In genomic region chr1:228367798-228368791, GRCh38 we compare ENCODE assay signal across 11 cellular contexts. TPM values are rescaled to one million over a fixed set of nuclear protein-coding genes. Genes with fewer than 3 reads are reported as not detected.
DNase-seq lines count a peak whose midpoint lies in the region; ATAC-seq and TF ChIP-seq lines count a peak whose summit lies in the region.
"Had no signal": no experiment of that assay in that cellular context is flagged by ENCODE, and none has a peak within 500 bp of the region (broad histone marks: within the 10 kb centered on the region; RNA-seq: fewer than 3 reads in every experiment).

No MANE protein-coding gene starts in this region.

- peak overlapping the region; percentile 75 for H3K27ac Mint-ChIP-seq in endothelial cell (ENCODE audit: unreplicated experiment)
- peak overlapping the region in 1 of 2 donors; percentile 52 for H3K27ac Mint-ChIP-seq in effector memory CD8-positive, alpha-beta T cell
- H3K27ac Mint-ChIP-seq: stimulated activated naive CD8-positive, alpha-beta T cell treated with anti-CD3 and anti-CD28 coated beads, Interleukin-15, Interleukin-2, amounts not matched to agents 100 ng/mL and 50 ng/mL, for 24 hours had no signal

- H3K27me3 ChIP-seq in Karpas-422 (ENCODE audit: low read length) = no peaks in the 10 kb centered on the region

- H3K9ac ChIP-seq in Karpas-422 (ENCODE audit: low read length) = no peak overlapping the region

- DNase-seq in DMS53 (lab: John Stamatoyannopoulos, UW) (peak; percentile 92), Karpas-422 (peak; percentile 59), endothelial cell (ENCODE audit: low spot score) (no peak), mesenteric fat pad (ENCODE audit: low spot score) (peak; percentile 86), NCI-H128 (lab: John Stamatoyannopoulos, UW; ENCODE audit: unreplicated experiment) (no peak), superior temporal gyrus (ENCODE audit: extremely low spot score) (no peak), Ammon's horn (ENCODE audit: low spot score) (no peak)
- DNase-seq in effector memory CD8-positive, alpha-beta T cell = no peak
- DNase-seq: NCI-H524 treated with DMSO at 0.1 percent for 48 hours had no signal

- peaks cover 3% of the 10 kb centered on the region for H3K4me1 Mint-ChIP-seq in endothelial cell (ENCODE audit: unreplicated experiment)
- H3K4me1 Mint-ChIP-seq in effector memory CD8-positive, alpha-beta T cell (ENCODE audit: low read depth in 2 of 2) = peaks cover 0 to 4% of the 10 kb centered on the region in 2 donors
- H3K4me1 Mint-ChIP-seq: neural crest cell had no signal

- no peak overlapping the region for H3K4me3 Mint-ChIP-seq in endothelial cell (ENCODE audit: unreplicated experiment)
- no peak overlapping the region for H3K4me3 Mint-ChIP-seq in effector memory CD8-positive, alpha-beta T cell
- H3K4me3 Mint-ChIP-seq: neural crest cell; stimulated activated naive CD8-positive, alpha-beta T cell treated with anti-CD3 and anti-CD28 coated beads, Interleukin-15, Interleukin-2, amounts not matched to agents 100 ng/mL and 50 ng/mL, for 24 hours had no signal

- no peaks in the 10 kb centered on the region for H3K79me2 ChIP-seq in Karpas-422 (ENCODE audit: low read length)

- H3K4me2 ChIP-seq in Karpas-422 (ENCODE audit: low read depth, low read length, poor library complexity, severe bottlenecking) = peak overlapping the region; percentile 48

- H4K20me1 ChIP-seq in Karpas-422 (ENCODE audit: insufficient read depth, low read depth, low read length) = peaks cover 6% of the 10 kb centered on the region; the same call in 1 of the 2 replicates

- H3K36me3 Mint-ChIP-seq in endothelial cell (ENCODE audit: low read depth, unreplicated experiment) = no peaks in the 10 kb centered on the region
- no peaks in the 10 kb centered on the region for H3K36me3 Mint-ChIP-seq in effector memory CD8-positive, alpha-beta T cell (ENCODE audit: insufficient read depth)

- H3K27me3 Mint-ChIP-seq in endothelial cell (ENCODE audit: unreplicated experiment) = peaks cover 5% of the 10 kb centered on the region
- H3K27me3 Mint-ChIP-seq in effector memory CD8-positive, alpha-beta T cell = peaks cover 0 to 10% of the 10 kb centered on the region in 2 donors
- H3K27me3 Mint-ChIP-seq: stimulated activated naive CD8-positive, alpha-beta T cell treated with anti-CD3 and anti-CD28 coated beads, Interleukin-15, Interleukin-2, amounts not matched to agents 100 ng/mL and 50 ng/mL, for 24 hours had no signal

- no peak overlapping the region for H2AFZ ChIP-seq in Karpas-422 (ENCODE audit: low read length)

- H3K9me3 ChIP-seq in Karpas-422 (ENCODE audit: low read length) = no peaks in the 10 kb centered on the region

- H3K9me3 Mint-ChIP-seq in endothelial cell (ENCODE audit: unreplicated experiment) = no peaks in the 10 kb centered on the region
- no peaks in the 10 kb centered on the region for H3K9me3 Mint-ChIP-seq in effector memory CD8-positive, alpha-beta T cell
- H3K9me3 Mint-ChIP-seq: neural crest cell; stimulated activated naive CD8-positive, alpha-beta T cell treated with anti-CD3 and anti-CD28 coated beads, Interleukin-15, Interleukin-2, amounts not matched to agents 100 ng/mL and 50 ng/mL, for 24 hours had no signal

- no peaks in the 10 kb centered on the region for H3K9me2 ChIP-seq in Karpas-422 (replicated peaks; ENCODE audit: insufficient read depth, low read length)

- no peaks in the 10 kb centered on the region for H3K36me3 ChIP-seq in Karpas-422 (ENCODE audit: insufficient read depth, low read length)

- TF ChIP-seq CTCF in endothelial cell (IDR thresholded peaks at IDR 0.05; ENCODE audit: unreplicated experiment) = no peak

- no peak overlapping the region for H3K4me3 ChIP-seq in Karpas-422 (ENCODE audit: low read length)

- no peak for ATAC-seq in effector memory CD8-positive, alpha-beta T cell (replicated peaks)

- H3K27ac ChIP-seq in Karpas-422 (ENCODE audit: low read length) = no peak overlapping the region

- peaks cover 23% of the 10 kb centered on the region for H3K4me1 ChIP-seq in Karpas-422 (ENCODE audit: low read length)

RNA-seq across cellular contexts. Expression of gene TRIM11, which starts 38.5 kb away (rescaled TPM):
- total RNA-seq in Karpas-422 (2014; rRNA removed; shearing (Covaris generic); ENCODE audit: low replicate concordance) = 27.7 and 39.5 TPM in 2 replicates
- total RNA-seq in endothelial cell (ENCODE audit: unreplicated experiment) = 39.9 TPM
- 12.2 TPM for total RNA-seq in mesenteric fat pad

RNA-seq across cellular contexts. Expression of gene TRIM17, which starts 48.6 kb away (rescaled TPM):
- 0.29 TPM in 1 of 2 replicates, not detected in the other for total RNA-seq in Karpas-422 (2014; rRNA removed; shearing (Covaris generic); ENCODE audit: low replicate concordance)
- total RNA-seq in endothelial cell (ENCODE audit: unreplicated experiment) = 2.3 TPM
- total RNA-seq in mesenteric fat pad = not detected

Comparison
In these comparisons a context has a peak if more than half of its experiments do, and no peak if none do; other contexts are left out.
1. DNase-seq: peak in DMS53 (single experiment), Karpas-422 (single experiment) and mesenteric fat pad (single experiment); none in endothelial cell (single experiment), NCI-H128 (single experiment), superior temporal gyrus (single experiment), Ammon's horn (single experiment) and effector memory CD8-positive, alpha-beta T cell (0 of 3).